22 cellular contexts compared by ENCODE assay signal in genomic region chr9:9747787-9748186, GRCh38.
DNase-seq lines count a peak whose midpoint lies in the region; ATAC-seq, FAIRE-seq and TF ChIP-seq lines count a peak whose summit lies in the region.
"Had no signal": no experiment of that assay in that cellular context is flagged by ENCODE, and none has a peak within 500 bp of the region (broad histone marks: within the 10 kb centered on the region; RNA-seq: fewer than 3 reads in every experiment).

No MANE protein-coding gene starts in this region.

- TF ChIP-seq CTCF in IMR-90 (conservative IDR thresholded peaks at IDR 0.05; ENCODE audit: low read depth, low read length) (no peak), chondrocyte (IDR thresholded peaks at IDR 0.05) (no peak), kidney epithelial cell (IDR thresholded peaks at IDR 0.05; ENCODE audit: insufficient read depth, low read length, poor library complexity, severe bottlenecking) (no peak), PC-9 (conservative IDR thresholded peaks at IDR 0.05) (no peak), stomach (IDR thresholded peaks at IDR 0.05) (no peak), D721Med (IDR thresholded peaks at IDR 0.05; ENCODE audit: insufficient read depth, missing control alignments) (no peak)

- H3K27me3 ChIP-seq in IMR-90 (ENCODE audit: control insufficient read depth, insufficient read depth, low read length): no peaks in the 10 kb centered on the region
- no peaks in the 10 kb centered on the region for H3K27me3 ChIP-seq in kidney epithelial cell (ENCODE audit: control insufficient read depth, insufficient read depth, low read length)
- no peaks in the 10 kb centered on the region for H3K27me3 ChIP-seq in PC-9 (ENCODE audit: insufficient read depth, low read depth)
- no peaks in the 10 kb centered on the region for H3K27me3 ChIP-seq in stomach
- no peaks in the 10 kb centered on the region for H3K27me3 ChIP-seq in neuronal stem cell (ENCODE audit: control insufficient read depth in 3 of 3, insufficient read depth in 3 of 3, low read depth in 1 of 3, low read length in 3 of 3)
- H3K27me3 ChIP-seq: thyroid gland had no signal

- H3K56ac ChIP-seq in IMR-90 (ENCODE audit: extremely low read depth, insufficient read depth, low read length): no peak overlapping the region

- intact Hi-C loops in IMR-90 (cut with micrococcal nuclease): no loop called here
- intact Hi-C loops in PC-9 (cut with micrococcal nuclease; ENCODE audit: unreplicated experiment): no loop called here
- intact Hi-C loops in stomach (cut with DNase I; ENCODE audit: low total_unique reads): no loop called here

- H3K79me2 ChIP-seq in PC-9 (ENCODE audit: low read depth): no peaks in the 10 kb centered on the region

- no peaks in the 10 kb centered on the region for H3K9me2 ChIP-seq in PC-9 (ENCODE audit: insufficient read depth)

- H3F3A ChIP-seq in PC-9 (ENCODE audit: insufficient read depth, low read depth): no peaks in the 10 kb centered on the region

- no peak for ATAC-seq in IMR-90 (ENCODE audit: low read depth)
- ATAC-seq: HepG2; natural killer cell treated with Interleukin-12 subunit alpha and Interleukin-12 subunit beta and Interleukin-15 and Interleukin-18, amount 100 ng/mL, for 72 hours; psoas muscle had no signal

- H3K9me3 Mint-ChIP-seq in chondrocyte (ENCODE audit: low read depth): no peaks in the 10 kb centered on the region
- H3K9me3 Mint-ChIP-seq: activated naive CD8-positive, alpha-beta T cell treated with anti-CD3 and anti-CD28 coated beads for 36 hours had no signal

- no TSS peak for BruUV-seq in IMR-90 (replicated peaks; lab: Mats Ljungman, UMichigan)
- no TSS peak for BruUV-seq in PC-9 (replicated peaks; lab: Mats Ljungman, UMichigan)

- H2AFZ ChIP-seq in IMR-90 (replicated peaks; ENCODE audit: low read length, poor library complexity) (no peak overlapping the region), PC-9 (no peak overlapping the region), neuronal stem cell (ENCODE audit: low read length) (no peak overlapping the region)

- no peak overlapping the region for H3K4me3 Mint-ChIP-seq in chondrocyte (ENCODE audit: unreplicated experiment)
- H3K4me3 Mint-ChIP-seq: activated naive CD8-positive, alpha-beta T cell treated with anti-CD3 and anti-CD28 coated beads for 36 hours; natural killer cell treated with Interleukin-12 subunit alpha and Interleukin-12 subunit beta and Interleukin-15 and Interleukin-18, amount 100 ng/mL, for 72 hours had no signal

- no peaks in the 10 kb centered on the region for H4K20me1 ChIP-seq in IMR-90 (ENCODE audit: insufficient read depth, low read length)
- H4K20me1 ChIP-seq in PC-9 (ENCODE audit: insufficient read depth): no peaks in the 10 kb centered on the region

- no peaks in the 10 kb centered on the region for H3K27me3 Mint-ChIP-seq in chondrocyte (ENCODE audit: low read depth)
- H3K27me3 Mint-ChIP-seq: activated naive CD8-positive, alpha-beta T cell treated with anti-CD3 and anti-CD28 coated beads for 36 hours; natural killer cell treated with Interleukin-12 subunit alpha and Interleukin-12 subunit beta and Interleukin-15 and Interleukin-18, amount 100 ng/mL, for 72 hours had no signal

- H3K36me3 ChIP-seq in IMR-90 (ENCODE audit: control insufficient read depth, insufficient read depth, low read length) (no peaks in the 10 kb centered on the region), kidney epithelial cell (ENCODE audit: control insufficient read depth, insufficient read depth, low read length) (no peaks in the 10 kb centered on the region), PC-9 (ENCODE audit: low read depth) (no peaks in the 10 kb centered on the region), stomach (no peaks in the 10 kb centered on the region), neuronal stem cell (replicated peaks in 1 of 2; ENCODE audit: control insufficient read depth in 2 of 2, insufficient read depth in 2 of 2, low read length in 2 of 2) (no peaks in the 10 kb centered on the region)
- H3K36me3 ChIP-seq: thyroid gland had no signal

- in situ Hi-C loops in IMR-90 (cut with MboI; ENCODE audit: low sequenced_read_pairs): no loop called here

- POLR2A ChIA-PET in IMR-90 (lab: Charles Lee; ENCODE audit: unreplicated experiment): no interaction called here
- POLR2A ChIA-PET in PC-9 (lab: Charles Lee; ENCODE audit: unreplicated experiment): no interaction called here

- no peak overlapping the region for H2BK12ac ChIP-seq in neuronal stem cell (ENCODE audit: low read length)

- H3K4ac ChIP-seq in IMR-90 (ENCODE audit: low read depth, low read length): no peak overlapping the region
- no peak overlapping the region for H3K4ac ChIP-seq in neuronal stem cell (ENCODE audit: low read length)

- TF ChIP-seq RAD21 in IMR-90 (IDR thresholded peaks at IDR 0.05; ENCODE audit: low read length): no peak

- DNase-seq in IMR-90 (peak; percentile 19), chondrocyte (ENCODE audit: low spot score) (no peak), kidney epithelial cell (ENCODE audit: low read depth) (peak; percentile 74), PC-9 (no peak), stomach (no peak), neuronal stem cell (ENCODE audit: low spot score) (no peak), D721Med (ENCODE audit: insufficient read length, low spot score) (no peak)
- DNase-seq: activated CD4-positive, alpha-beta T cell treated with anti-CD3 and anti-CD28 coated beads for 48 hours; activated naive CD8-positive, alpha-beta T cell treated with anti-CD3 and anti-CD28 coated beads for 36 hours; Caco-2; foreskin melanocyte; NCI-H146; NCI-H2171; NCI-H526; psoas muscle; SHP77 treated with DMSO at 0.1 percent for 48 hours; small intestine; stimulated activated naive CD4-positive, alpha-beta T cell; T-helper 1 cell; thyroid gland had no signal

- H2AK9ac ChIP-seq in IMR-90 (replicated peaks; ENCODE audit: low read depth, low read length, poor library complexity): no peak overlapping the region

- CTCF ChIA-PET in IMR-90 (lab: Yijun Ruan, JAX): no interaction called here
- CTCF ChIA-PET in PC-9 (lab: Charles Lee): no interaction called here

- H3K14ac ChIP-seq in IMR-90 (replicated peaks; ENCODE audit: low read depth, low read length) (no peak overlapping the region), neuronal stem cell (ENCODE audit: low read length) (no peak overlapping the region)

- TF ChIP-seq EP300 in stomach (IDR thresholded peaks at IDR 0.05): no peak

- no peak overlapping the region for H3K9ac ChIP-seq in IMR-90 (ENCODE audit: low read depth, low read length)
- H3K9ac ChIP-seq in neuronal stem cell (ENCODE audit: low read depth, low read length, poor library complexity): no peak overlapping the region

- no peaks in the 10 kb centered on the region for H3K79me1 ChIP-seq in IMR-90 (ENCODE audit: low read depth in 1 of 2, low read length in 2 of 2)
- no peaks in the 10 kb centered on the region for H3K79me1 ChIP-seq in neuronal stem cell (ENCODE audit: low read depth, low read length)

- H3K9me3 ChIP-seq in IMR-90 (ENCODE audit: control insufficient read depth, insufficient read depth, low read length): no peaks in the 10 kb centered on the region
- no peaks in the 10 kb centered on the region for H3K9me3 ChIP-seq in PC-9 (ENCODE audit: insufficient read depth, low read depth)
- no peaks in the 10 kb centered on the region for H3K9me3 ChIP-seq in stomach
- no peaks in the 10 kb centered on the region for H3K9me3 ChIP-seq in neuronal stem cell (replicated peaks in 1 of 2; ENCODE audit: control insufficient read depth in 2 of 2, insufficient read depth in 1 of 2, low read depth in 1 of 2, low read length in 2 of 2)
- H3K9me3 ChIP-seq: Caco-2, psoas muscle, thyroid gland had no signal

- no peak for FAIRE-seq in D721Med (lab: Jason Lieb, UNC)
- FAIRE-seq: HepG2, small intestine had no signal

- no peak overlapping the region for H2BK5ac ChIP-seq in IMR-90 (ENCODE audit: low read depth, low read length, poor library complexity, severe bottlenecking)
- no peak overlapping the region for H2BK5ac ChIP-seq in neuronal stem cell (ENCODE audit: low read length)

- H3K27ac Mint-ChIP-seq in chondrocyte (ENCODE audit: unreplicated experiment): peak overlapping the region; percentile 34
- H3K27ac Mint-ChIP-seq: activated naive CD8-positive, alpha-beta T cell treated with anti-CD3 and anti-CD28 coated beads for 36 hours; natural killer cell treated with Interleukin-12 subunit alpha and Interleukin-12 subunit beta and Interleukin-15 and Interleukin-18, amount 100 ng/mL, for 72 hours had no signal

- dilution Hi-C loops in IMR-90 (cut with HindIII; ENCODE audit: low sequenced_read_pairs, unreplicated experiment): no loop called here

- H3K23ac ChIP-seq in IMR-90 (ENCODE audit: low read depth, low read length) (no peak overlapping the region), neuronal stem cell (ENCODE audit: low read depth, low read length, poor library complexity) (no peak overlapping the region)

- no peak overlapping the region for H4K5ac ChIP-seq in IMR-90 (ENCODE audit: low read depth, low read length)

- H2AK5ac ChIP-seq in IMR-90 (ENCODE audit: low read depth, low read length): no peak overlapping the region
- no peak overlapping the region for H2AK5ac ChIP-seq in neuronal stem cell (ENCODE audit: low read depth, low read length)

- H3K36me3 Mint-ChIP-seq in chondrocyte (ENCODE audit: low read depth): no peaks in the 10 kb centered on the region
- H3K36me3 Mint-ChIP-seq: activated naive CD8-positive, alpha-beta T cell treated with anti-CD3 and anti-CD28 coated beads for 36 hours had no signal

- H3K4me1 Mint-ChIP-seq in chondrocyte (ENCODE audit: low read depth): peaks cover 53% of the 10 kb centered on the region
- H3K4me1 Mint-ChIP-seq: activated naive CD8-positive, alpha-beta T cell treated with anti-CD3 and anti-CD28 coated beads for 36 hours had no signal

- H3K4me2 ChIP-seq in IMR-90 (ENCODE audit: low read depth, low read length) (no peak overlapping the region), PC-9 (no peak overlapping the region), neuronal stem cell (ENCODE audit: insufficient read depth, low read length, poor library complexity, severe bottlenecking) (no peak overlapping the region)

- H3K4me1 ChIP-seq in IMR-90 (ENCODE audit: control insufficient read depth, insufficient read depth, low read length) (no peaks in the 10 kb centered on the region), PC-9 (replicated peaks; ENCODE audit: insufficient read depth) (no peaks in the 10 kb centered on the region), stomach (peaks cover 0 to 10% (median 2%) of the 10 kb centered on the region in 4 donors), neuronal stem cell (ENCODE audit: control insufficient read depth in 2 of 2, insufficient read depth in 1 of 2, low read depth in 1 of 2, low read length in 2 of 2) (no peaks in the 10 kb centered on the region)
- H3K4me1 ChIP-seq: Caco-2, psoas muscle had no signal

- H2BK20ac ChIP-seq in IMR-90 (ENCODE audit: low read depth, low read length): no peak overlapping the region

- WGBS in IMR-90 (ENCODE audit: extremely low coverage in 2 of 2, insufficient read length in 1 of 2), 2 experiments: no CpG with 5 or more reads among the region's 4 CpGs
- WGBS in stomach, 5 donors: 64 to 79% (median 71%) methylated on average over 4 of the region's 4 CpGs
- no CpG with 5 or more reads among the region's 4 CpGs for WGBS in neuronal stem cell (ENCODE audit: extremely low coverage in 2 of 2, insufficient read length in 2 of 2, insufficient replicate concordance in 1 of 2), 2 donors

- H2BK15ac ChIP-seq in IMR-90 (ENCODE audit: low read depth, low read length): no peak overlapping the region
- H2BK15ac ChIP-seq in neuronal stem cell (ENCODE audit: low read length): no peak overlapping the region

- H3K18ac ChIP-seq in IMR-90 (ENCODE audit: low read depth, low read length) (no peak overlapping the region), neuronal stem cell (ENCODE audit: low read length) (no peak overlapping the region)

- no peak overlapping the region for H3K27ac ChIP-seq in IMR-90 (ENCODE audit: insufficient read depth, low read length)
- H3K27ac ChIP-seq in PC-9: no peak overlapping the region
- no peak overlapping the region for H3K27ac ChIP-seq in stomach
- H3K27ac ChIP-seq in neuronal stem cell (replicated peaks; ENCODE audit: low read length): no peak overlapping the region
- H3K27ac ChIP-seq: psoas muscle, thyroid gland had no signal

- H4K91ac ChIP-seq in IMR-90 (ENCODE audit: insufficient read depth, low read depth, low read length) (no peak overlapping the region), neuronal stem cell (ENCODE audit: low read depth, low read length, poor library complexity) (no peak overlapping the region)

- H3K4me3 ChIP-seq in IMR-90 (ENCODE audit: insufficient read depth, low read depth, low read length): no peak overlapping the region
- no peak overlapping the region for H3K4me3 ChIP-seq in kidney epithelial cell (ENCODE audit: low read depth, low read length)
- H3K4me3 ChIP-seq in PC-9: no peak overlapping the region
- no peak overlapping the region for H3K4me3 ChIP-seq in stomach
- H3K4me3 ChIP-seq in neuronal stem cell (ENCODE audit: low read length in 2 of 2): no peak overlapping the region
- H3K4me3 ChIP-seq: psoas muscle, thyroid gland had no signal

- no peaks in the 10 kb centered on the region for H3K9me1 ChIP-seq in IMR-90 (ENCODE audit: insufficient read depth, low read length)

- TF ChIP-seq POLR2A in IMR-90 (IDR thresholded peaks at IDR 0.05; ENCODE audit: low read depth, low read length) (no peak), stomach (IDR thresholded peaks at IDR 0.05) (no peak)

- no peak overlapping the region for H4K8ac ChIP-seq in IMR-90 (ENCODE audit: low read depth in 2 of 2, low read length in 2 of 2)
- H4K8ac ChIP-seq in neuronal stem cell (ENCODE audit: low read depth, low read length): no peak overlapping the region

- H2BK120ac ChIP-seq in IMR-90 (ENCODE audit: low read depth, low read length) (no peak overlapping the region), neuronal stem cell (ENCODE audit: low read depth, low read length) (no peak overlapping the region)

Comparison
In these comparisons a context has a peak if more than half of its experiments do, and no peak if none do; other contexts are left out.
1. DNase-seq: peak in IMR-90 (single experiment) and kidney epithelial cell (single experiment); none in chondrocyte (single experiment), PC-9 (0 of 2), stomach (single experiment), neuronal stem cell (single experiment) and D721Med (single experiment).